Comparison of ENCODE assay signal across 20 cellular contexts in genomic region chr4:57148831-57149230, GRCh38. TPM values are rescaled to one million over a fixed set of nuclear protein-coding genes. Genes with fewer than 3 reads are reported as not detected.
DNase-seq lines count a peak whose midpoint lies in the region; ATAC-seq and TF ChIP-seq lines count a peak whose summit lies in the region.
"Had no signal": no experiment of that assay in that cellular context is flagged by ENCODE, and none has a peak within 500 bp of the region (broad histone marks: within the 10 kb centered on the region; RNA-seq: fewer than 3 reads in every experiment).

No MANE protein-coding gene starts in this region.

- ATAC-seq in IMR-90 (ENCODE audit: low read depth) (peak; percentile 73), GM18867 (IDR thresholded peaks at IDR 0.05; ENCODE audit: unreplicated experiment) (no peak), GM18909 (IDR thresholded peaks at IDR 0.05; ENCODE audit: poor library complexity, unreplicated experiment) (no peak)
- ATAC-seq: HCT116 had no signal

- no peak for TF ChIP-seq RAD21 in IMR-90 (IDR thresholded peaks at IDR 0.05; ENCODE audit: low read length)

- no peak overlapping the region for H3K9ac ChIP-seq in IMR-90 (ENCODE audit: low read depth, low read length)

- CTCF ChIA-PET in IMR-90 (lab: Yijun Ruan, JAX) = interaction anchor here (1.1 kb wide), 1 partner anchor 15 kb away, joined by 5 read pairs; no protein-coding TSS in a partner anchor

- no peak overlapping the region for H3K4me3 ChIP-seq in IMR-90 (ENCODE audit: insufficient read depth, low read depth, low read length)
- no peak overlapping the region for H3K4me3 ChIP-seq in epithelial cell of esophagus (ENCODE audit: low read length)
- H3K4me3 ChIP-seq in mesodermal cell (ENCODE audit: extremely low read depth, insufficient read depth, low read length, poor library complexity, severe bottlenecking) = no peak overlapping the region
- H3K4me3 ChIP-seq: hepatocyte, sigmoid colon had no signal

- no peak overlapping the region for H2BK15ac ChIP-seq in IMR-90 (ENCODE audit: low read depth, low read length)

- H3K4ac ChIP-seq in IMR-90 (ENCODE audit: low read depth, low read length) = no peak overlapping the region

- H3K4me1 ChIP-seq in IMR-90 (ENCODE audit: control insufficient read depth, insufficient read depth, low read length) = peaks cover 7% of the 10 kb centered on the region; the same call in 1 of the 2 replicates
- peaks cover 38% of the 10 kb centered on the region for H3K4me1 ChIP-seq in mesodermal cell (ENCODE audit: control insufficient read depth, insufficient read depth, low read length, poor library complexity, severe bottlenecking)
- H3K4me1 ChIP-seq: sigmoid colon had no signal

- 0 out of 2 replicates have a peak overlapping the region, but pooled peaks have one; percentile 10 for H3K14ac ChIP-seq in IMR-90 (replicated peaks; ENCODE audit: low read depth, low read length)

- H3K27ac ChIP-seq in IMR-90 (ENCODE audit: insufficient read depth, low read length) (no peak overlapping the region), mesodermal cell (ENCODE audit: low read depth, low read length, severe bottlenecking) (peak overlapping the region; percentile 53)
- H3K27ac ChIP-seq: hepatocyte, sigmoid colon had no signal

- POLR2A ChIA-PET in IMR-90 (lab: Charles Lee; ENCODE audit: unreplicated experiment) = interaction anchor here (0.6 kb wide), 1 partner anchor 14 kb away, joined by 3 read pairs; no protein-coding TSS in a partner anchor

- H3K36me3 ChIP-seq in IMR-90 (ENCODE audit: control insufficient read depth, insufficient read depth, low read length) (no peaks in the 10 kb centered on the region), mesodermal cell (ENCODE audit: control insufficient read depth, insufficient read depth, low read length) (no peaks in the 10 kb centered on the region)
- H3K36me3 ChIP-seq: sigmoid colon had no signal

- no TSS peak for BruUV-seq in IMR-90 (replicated peaks; lab: Mats Ljungman, UMichigan)

- no peak overlapping the region for H2AK5ac ChIP-seq in IMR-90 (ENCODE audit: low read depth, low read length)

- DNase-seq in AG08395 (ENCODE audit: low spot score) (peak; percentile 77), IMR-90 (peak; percentile 80), epithelial cell of esophagus (ENCODE audit: low read depth) (peak; percentile 77), G401 (ENCODE audit: low spot score) (no peak), D341Med (ENCODE audit: low spot score) (no peak)
- DNase-seq: activated CD4-positive, CD25-positive, alpha-beta regulatory T cell treated with anti-CD3 and anti-CD28 coated beads, Interleukin-2, amount 50 U/mL, for 72 hours; activated CD8-positive, alpha-beta memory T cell treated with anti-CD3 and anti-CD28 coated beads, Interleukin-2, amount 50 U/mL, for 48 hours; activated naive CD4-positive, alpha-beta T cell treated with anti-CD3 and anti-CD28 coated beads for 36 hours; DMS53; KBM-7; NCI-H1436; NCI-H510A; nephron progenitor cell; sigmoid colon; T-helper 1 cell had no signal

- TF ChIP-seq POLR2A in IMR-90 (IDR thresholded peaks at IDR 0.05; ENCODE audit: low read depth, low read length) = no peak

- H2BK5ac ChIP-seq in IMR-90 (ENCODE audit: low read depth, low read length, poor library complexity, severe bottlenecking) = no peak overlapping the region

- in situ Hi-C loops in IMR-90 (cut with MboI; ENCODE audit: low sequenced_read_pairs) (no loop called here), G401 (cut with HindIII; ENCODE audit: low sequenced_read_pairs) (no loop called here)

- H3K4me2 ChIP-seq in IMR-90 (ENCODE audit: low read depth, low read length) = peak overlapping the region; percentile 49; the same call in 1 of the 2 replicates
- H3K4me2 ChIP-seq: hepatocyte had no signal

- no peak overlapping the region for H2AK9ac ChIP-seq in IMR-90 (replicated peaks; ENCODE audit: low read depth, low read length, poor library complexity)

- H3K23ac ChIP-seq in IMR-90 (ENCODE audit: low read depth, low read length) = no peak overlapping the region; the same call in 1 of the 2 replicates

- intact Hi-C loops in IMR-90 (cut with micrococcal nuclease) = no loop called here

- H2AFZ ChIP-seq in IMR-90 (replicated peaks; ENCODE audit: low read length, poor library complexity) = no peak overlapping the region
- H2AFZ ChIP-seq: hepatocyte had no signal

- no peaks in the 10 kb centered on the region for H3K27me3 ChIP-seq in IMR-90 (ENCODE audit: control insufficient read depth, insufficient read depth, low read length)
- H3K27me3 ChIP-seq: hepatocyte, sigmoid colon had no signal

- no peak overlapping the region for H4K8ac ChIP-seq in IMR-90 (ENCODE audit: low read depth in 2 of 2, low read length in 2 of 2)

- no peak for TF ChIP-seq CTCF in IMR-90 (conservative IDR thresholded peaks at IDR 0.05; ENCODE audit: low read depth, low read length)
- no peak for TF ChIP-seq CTCF in epithelial cell of esophagus (IDR thresholded peaks at IDR 0.05; ENCODE audit: insufficient read depth, low read depth, low read length, missing control alignments)

- H4K5ac ChIP-seq in IMR-90 (ENCODE audit: low read depth, low read length) = no peak overlapping the region

- no peak overlapping the region for H4K91ac ChIP-seq in IMR-90 (ENCODE audit: insufficient read depth, low read depth, low read length)

- dilution Hi-C loops in IMR-90 (cut with HindIII; ENCODE audit: low sequenced_read_pairs, unreplicated experiment) = no loop called here

- H3K18ac ChIP-seq in IMR-90 (ENCODE audit: low read depth, low read length) = no peak overlapping the region

- H4K20me1 ChIP-seq in IMR-90 (ENCODE audit: insufficient read depth, low read length) = no peaks in the 10 kb centered on the region

- H2BK20ac ChIP-seq in IMR-90 (ENCODE audit: low read depth, low read length) = no peak overlapping the region

- H3K79me1 ChIP-seq in IMR-90 (ENCODE audit: low read depth in 1 of 2, low read length in 2 of 2) = no peaks in the 10 kb centered on the region

- H3K56ac ChIP-seq in IMR-90 (ENCODE audit: extremely low read depth, insufficient read depth, low read length) = no peak overlapping the region

- no peaks in the 10 kb centered on the region for H3K9me3 ChIP-seq in IMR-90 (ENCODE audit: control insufficient read depth, insufficient read depth, low read length)
- H3K9me3 ChIP-seq in mesodermal cell (ENCODE audit: control insufficient read depth, low read length) = no peaks in the 10 kb centered on the region
- H3K9me3 ChIP-seq: sigmoid colon had no signal

- no peaks in the 10 kb centered on the region for H3K9me1 ChIP-seq in IMR-90 (ENCODE audit: insufficient read depth, low read length)

- no peak overlapping the region for H2BK120ac ChIP-seq in IMR-90 (ENCODE audit: low read depth, low read length)

TF ChIP-seq in IMR-90, 13 proteins besides CTCF, POLR2A, EP300 and RAD21:
- TF ChIP-seq FOS (IDR thresholded peaks at IDR 0.05; ENCODE audit: low read depth, low read length) (peak; percentile 22; the same call in 1 of the 2 replicates), MAFK (IDR thresholded peaks at IDR 0.05; ENCODE audit: low read depth, low read length) (no peak)

RNA-seq across cellular contexts. Expression of gene IGFBP7, which starts 38.6 kb away (rescaled TPM):
- total RNA-seq in IMR-90 (2012; rRNA removed) = 33.2 and 34.2 TPM in 2 replicates
- 267 and 338 TPM in 2 replicates for polyA plus RNA-seq in IMR-90 (2012; rRNA removed)
- polyA plus RNA-seq in IMR-90 (2012; cell fraction: cytosol; rRNA removed) = 354 and 595 TPM in 2 replicates
- polyA plus RNA-seq in IMR-90 (2012; cell fraction: nucleus; rRNA removed; ENCODE audit: low replicate concordance) = 197 and 320 TPM in 2 replicates
- 343 TPM for polyA plus RNA-seq in mesodermal cell (2013, experiment 1 of 2)
- polyA plus RNA-seq in mesodermal cell (2013, experiment 2 of 2) = 351 TPM
- total RNA-seq in G401 (2014; rRNA removed; shearing (Covaris generic)) = 11.1 and 18.2 TPM in 2 replicates

Comparison
In these comparisons a context has a peak if more than half of its experiments do, and no peak if none do; other contexts are left out.
1. DNase-seq: peak in AG08395 (single experiment), IMR-90 (single experiment) and epithelial cell of esophagus (single experiment); none in G401 (single experiment) and D341Med (single experiment).